Comparison of ENCODE assay signal across 8 cellular contexts in genomic region chr14:64387738-64388532, GRCh38. TPM values are rescaled to one million over a fixed set of nuclear protein-coding genes. Genes with fewer than 3 reads are reported as not detected.
DNase-seq lines count a peak whose midpoint lies in the region; ATAC-seq and TF ChIP-seq lines count a peak whose summit lies in the region.

Gene MTHFD1, plus strand, starts transcription at chr14:64388353. Its CDS starts 75 bp downstream, at chr14:64388428.

- H3K9me3 Mint-ChIP-seq in IgD-negative memory B cell = no peaks in the 10 kb centered on the region

- DNase-seq in DMS 273 treated with DMSO at 0.1 percent for 48 hours (lab: John Stamatoyannopoulos, UW) = peak; percentile 99
- DNase-seq in OCI-M2 (lab: John Stamatoyannopoulos, UW; ENCODE audit: unreplicated experiment) = peak; percentile 98
- DNase-seq in activated T-cell treated with anti-CD3 and anti-CD28 coated beads for 4 hours = peak; percentile 91
- DNase-seq in epithelial cell of esophagus (ENCODE audit: low read depth) = peak; percentile 99
- DNase-seq in stimulated activated CD8-positive, alpha-beta memory T cell treated with anti-CD3 and anti-CD28 coated beads, Interleukin-4, amount 100 ng/mL, for 1 hour (ENCODE audit: low read depth in 2 of 2, low spot score in 1 of 2) = peak; percentile 86 to 94

- H3K4me3 Mint-ChIP-seq in IgD-negative memory B cell = peak within 1 kb of the TSS; percentile 88 to 100 (median 96)

- peak; percentile 84 for ATAC-seq in GM21529 (IDR thresholded peaks at IDR 0.05; ENCODE audit: unreplicated experiment)

- no peaks in the 10 kb centered on the region for H3K36me3 Mint-ChIP-seq in IgD-negative memory B cell

- H3K4me3 ChIP-seq in epithelial cell of esophagus (ENCODE audit: low read length) (peak within 1 kb of the TSS; percentile 88), mononuclear cell (ENCODE audit: low read length) (peak within 1 kb of the TSS; percentile 66)

- H3K4me1 Mint-ChIP-seq in IgD-negative memory B cell = peaks cover 25 to 43% (median 39%) of the 10 kb centered on the region in 3 donors

- H3K27me3 Mint-ChIP-seq in IgD-negative memory B cell = no peaks in the 10 kb centered on the region

- TF ChIP-seq CTCF in epithelial cell of esophagus (IDR thresholded peaks at IDR 0.05; ENCODE audit: insufficient read depth, low read depth, low read length, missing control alignments) = no peak

- H3K27ac Mint-ChIP-seq in IgD-negative memory B cell = peak within 1 kb of the TSS; percentile 86 to 97 (median 96)

- H3K27me3 ChIP-seq in mononuclear cell (ENCODE audit: insufficient read depth, low read length) = no peaks in the 10 kb centered on the region

- H3K9me3 ChIP-seq in mononuclear cell (ENCODE audit: low read depth, low read length) = no peaks in the 10 kb centered on the region

- peaks cover 19% of the 10 kb centered on the region for H3K4me1 ChIP-seq in mononuclear cell (ENCODE audit: insufficient read depth, low read length)

RNA-seq across cellular contexts. Expression of gene MTHFD1, which starts in this region (rescaled TPM):
- 74.7 TPM for polyA plus RNA-seq in IgD-negative memory B cell
- total RNA-seq in mononuclear cell = 9.0 TPM

Comparison
In these comparisons a context has a peak if more than half of its experiments do, and no peak if none do; other contexts are left out.
1. Peak in every context shown above with its lines: DNase-seq, ATAC-seq and H3K4me3 ChIP-seq.